8 cellular contexts compared by ENCODE assay signal in the genomic region with DNA sequence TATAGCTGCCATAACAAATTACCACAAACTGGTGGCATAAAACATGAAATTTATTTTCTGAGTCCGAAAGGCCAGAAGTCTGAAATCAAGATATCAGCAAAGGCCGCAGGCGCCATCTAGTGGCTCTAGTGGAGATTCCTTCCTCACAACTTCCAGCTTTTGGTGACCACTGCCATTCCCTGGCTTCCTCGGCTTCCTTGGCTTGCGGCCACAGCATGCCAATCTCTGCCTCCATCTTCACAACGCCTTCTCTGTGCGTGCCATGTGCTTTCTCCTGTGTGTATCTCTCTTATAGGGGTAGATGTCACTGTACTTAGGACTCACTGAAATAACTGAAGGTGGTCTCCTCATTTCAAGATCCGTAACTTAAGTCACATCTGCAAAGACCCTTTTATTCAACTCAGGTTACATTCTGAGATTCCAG. TPM values are rescaled to one million over a fixed set of nuclear protein-coding genes. Genes with fewer than 3 reads are reported as not detected.
DNase-seq lines count a peak whose midpoint lies in the region; ATAC-seq and TF ChIP-seq lines count a peak whose summit lies in the region.

No MANE protein-coding gene starts in this region.

- CTCF ChIA-PET in activated CD8-positive, alpha-beta memory T cell treated with anti-CD3 and anti-CD28 coated beads, Interleukin-2, amount 10 ng/mL, durations not matched to agents 7 days and 5 days (lab: Charles Lee), result interaction anchor here (0.6 to 5.7 kb wide), 29 partner anchors 9 to 503 kb away, joined by 3 to 85 read pairs (median 3); no protein-coding TSS in a partner anchor

- no peak overlapping the region for H3K27ac ChIP-seq in HL-60 (replicated peaks)

- H3K9me3 Mint-ChIP-seq in activated CD8-positive, alpha-beta memory T cell treated with anti-CD3 and anti-CD28 coated beads, Interleukin-2, amount 10 ng/mL, durations not matched to agents 7 days and 5 days (ENCODE audit: low read depth), result no peaks in the 10 kb centered on the region

- peak; percentile 86 for TF ChIP-seq CTCF in HL-60 (IDR thresholded peaks at IDR 0.05; ENCODE audit: insufficient read depth, low read length)
- peak; percentile 96 for TF ChIP-seq CTCF in epithelial cell of esophagus (IDR thresholded peaks at IDR 0.05; ENCODE audit: insufficient read depth, low read depth, low read length, missing control alignments)
- TF ChIP-seq CTCF in mucosa of descending colon (IDR thresholded peaks at IDR 0.05), result peak; percentile 60

- H3K36me3 ChIP-seq in mucosa of descending colon (ENCODE audit: low read depth), result no peaks in the 10 kb centered on the region

- intact Hi-C loops in mucosa of descending colon (cut with DNase I, micrococcal nuclease), result loop anchor here (5.0 to 10.0 kb wide), 2 partner anchors 69 to 446 kb away; no protein-coding TSS in a partner anchor

- ATAC-seq in activated CD8-positive, alpha-beta memory T cell treated with anti-CD3 and anti-CD28 coated beads, Interleukin-2, amount 10 ng/mL, durations not matched to agents 7 days and 5 days, result peak; percentile 45
- ATAC-seq in mucosa of descending colon (peak; percentile 88), GM18520 (IDR thresholded peaks at IDR 0.05; ENCODE audit: unreplicated experiment) (no peak)

- DNase-seq in DMS53 (lab: John Stamatoyannopoulos, UW) (peak; percentile 85), HL-60 (ENCODE audit: low read depth in 1 of 2, low spot score in 1 of 2) (peak in 1 of 2 experiments; percentile 69), NOMO-1 treated with DMSO at 0.1 percent for 48 hours (lab: John Stamatoyannopoulos, UW; ENCODE audit: unreplicated experiment) (peak; percentile 61), epithelial cell of esophagus (ENCODE audit: low read depth) (peak; percentile 77), mucosa of descending colon (peak; percentile 70 to 86 (median 83))
- peak; percentile 69 for DNase-seq in activated CD8-positive, alpha-beta memory T cell treated with anti-CD3 and anti-CD28 coated beads, Interleukin-2, amount 10 ng/mL, durations not matched to agents 7 days and 5 days
- DNase-seq in stimulated activated naive CD4-positive, alpha-beta T cell treated with Interleukin-2 at 50 U/mL for 16 hours (lab: John Stamatoyannopoulos, UW), result peak; percentile 34

- H3K27me3 Mint-ChIP-seq in activated CD8-positive, alpha-beta memory T cell treated with anti-CD3 and anti-CD28 coated beads, Interleukin-2, amount 10 ng/mL, durations not matched to agents 7 days and 5 days, result peaks cover 15% of the 10 kb centered on the region

- peaks cover 10% of the 10 kb centered on the region for H3K4me1 ChIP-seq in mucosa of descending colon (ENCODE audit: low read depth)

- H3K4me1 Mint-ChIP-seq in activated CD8-positive, alpha-beta memory T cell treated with anti-CD3 and anti-CD28 coated beads, Interleukin-2, amount 10 ng/mL, durations not matched to agents 7 days and 5 days, result peaks cover 2% of the 10 kb centered on the region

- H3K9me3 ChIP-seq in mucosa of descending colon, result no peaks in the 10 kb centered on the region

- no peak overlapping the region for H3K4me3 ChIP-seq in HL-60 (replicated peaks; ENCODE audit: insufficient read depth, low read length)
- H3K4me3 ChIP-seq in epithelial cell of esophagus (ENCODE audit: low read length), result no peak overlapping the region
- no peak overlapping the region for H3K4me3 ChIP-seq in mucosa of descending colon

- H3K27ac Mint-ChIP-seq in activated CD8-positive, alpha-beta memory T cell treated with anti-CD3 and anti-CD28 coated beads, Interleukin-2, amount 10 ng/mL, durations not matched to agents 7 days and 5 days, result no peak overlapping the region

- H3K27me3 ChIP-seq in HL-60 (ENCODE audit: insufficient read depth, poor library complexity, severe bottlenecking), result no peaks in the 10 kb centered on the region

- H3K36me3 Mint-ChIP-seq in activated CD8-positive, alpha-beta memory T cell treated with anti-CD3 and anti-CD28 coated beads, Interleukin-2, amount 10 ng/mL, durations not matched to agents 7 days and 5 days, result no peaks in the 10 kb centered on the region

- no peak overlapping the region for H3K4me3 Mint-ChIP-seq in activated CD8-positive, alpha-beta memory T cell treated with anti-CD3 and anti-CD28 coated beads, Interleukin-2, amount 10 ng/mL, durations not matched to agents 7 days and 5 days

RNA-seq across cellular contexts. Expression of gene PLAGL1, which starts 5.4 kb away (rescaled TPM):
- total RNA-seq in activated CD8-positive, alpha-beta memory T cell treated with anti-CD3 and anti-CD28 coated beads, Interleukin-2, amount 10 ng/mL, durations not matched to agents 7 days and 5 days, result 10 to 100 TPM; 14.7 to 23.0 TPM
- 10 to 100 TPM; 25.4 to 49.5 (median 46.0) TPM for total RNA-seq in mucosa of descending colon
